In genomic region chr19:33339750-33340029, GRCh38 we compare ENCODE assay signal across 13 cellular contexts. TPM values are rescaled to one million over a fixed set of nuclear protein-coding genes. Genes with fewer than 3 reads are reported as not detected.
DNase-seq lines count a peak whose midpoint lies in the region; ATAC-seq and TF ChIP-seq lines count a peak whose summit lies in the region.
"Had no signal": no experiment of that assay in that cellular context is flagged by ENCODE, and none has a peak within 500 bp of the region (broad histone marks: within the 10 kb centered on the region; RNA-seq: fewer than 3 reads in every experiment).

No MANE protein-coding gene starts in this region.

- DNase-seq in Daoy (ENCODE audit: low read depth) (peak; percentile 11), PC-9 (no peak), epithelial cell of prostate (ENCODE audit: low read depth, low spot score) (no peak), left colon (no peak), GM03348 (ENCODE audit: low spot score) (no peak), SHP77 (lab: John Stamatoyannopoulos, UW) (no peak)
- DNase-seq in activated naive CD4-positive, alpha-beta T cell (lab: John Stamatoyannopoulos, UW): no peak
- DNase-seq: C1 segment of cervical spinal cord; CD4-positive, alpha-beta memory T cell; DMS79; EL; HCEC 1CT had no signal

- POLR2A ChIA-PET in PC-9 (lab: Charles Lee; ENCODE audit: unreplicated experiment): interaction anchor here (0.5 kb wide), 1 partner anchor 18 kb away, joined by 4 read pairs; no protein-coding TSS in a partner anchor

- no peak overlapping the region for H3K4me3 ChIP-seq in PC-9

- peaks cover 22% of the 10 kb centered on the region for H3K27me3 ChIP-seq in PC-9 (ENCODE audit: insufficient read depth, low read depth)

- no peaks in the 10 kb centered on the region for H4K20me1 ChIP-seq in PC-9 (ENCODE audit: insufficient read depth)

- H3K4me2 ChIP-seq in PC-9: 0 out of 2 replicates have a peak overlapping the region, but pooled peaks have one; percentile 14

- intact Hi-C loops in PC-9 (cut with micrococcal nuclease; ENCODE audit: unreplicated experiment): loop anchor here (1.0 kb wide), 1 partner anchor 28 kb away; no protein-coding TSS in a partner anchor
- intact Hi-C loops in left colon (cut with DNase I, micrococcal nuclease): no loop called here

- H3K27ac ChIP-seq in PC-9 (peak overlapping the region; percentile 36; the same call in 1 of the 2 replicates), epithelial cell of prostate (peak overlapping the region; percentile 42)

- BruUV-seq in PC-9 (replicated peaks; lab: Mats Ljungman, UMichigan): no TSS peak

- no peaks in the 10 kb centered on the region for H3K79me2 ChIP-seq in PC-9 (ENCODE audit: low read depth)

- peaks cover 19% of the 10 kb centered on the region for H3F3A ChIP-seq in PC-9 (ENCODE audit: insufficient read depth, low read depth)

- no peak overlapping the region for H2AFZ ChIP-seq in PC-9

- no peaks in the 10 kb centered on the region for H3K9me3 ChIP-seq in PC-9 (ENCODE audit: insufficient read depth, low read depth)

- TF ChIP-seq CTCF in PC-9 (conservative IDR thresholded peaks at IDR 0.05): no peak

- CTCF ChIA-PET in PC-9 (lab: Charles Lee): no interaction called here

- ATAC-seq in left colon (peak; percentile 74), GM21825 (IDR thresholded peaks at IDR 0.05; ENCODE audit: unreplicated experiment) (no peak)

- peaks cover 8% of the 10 kb centered on the region for H3K4me1 ChIP-seq in PC-9 (replicated peaks; ENCODE audit: insufficient read depth)

- H3K9me2 ChIP-seq in PC-9 (ENCODE audit: insufficient read depth): no peaks in the 10 kb centered on the region

- H3K36me3 ChIP-seq in PC-9 (ENCODE audit: low read depth): no peaks in the 10 kb centered on the region

RNA-seq across cellular contexts. Expression of gene CEBPG, which starts 33.8 kb away (rescaled TPM):
- total RNA-seq in Daoy (2014; rRNA removed; shearing (Covaris generic)): 35.4 and 40.0 TPM in 2 replicates
- 31.0 and 33.4 TPM in 2 replicates for total RNA-seq in PC-9 (2021)
- 10 to 100 TPM; 70.1 to 73.2 TPM for total RNA-seq in left colon

RNA-seq across cellular contexts. Expression of gene CEBPA, which starts 37.4 kb away (rescaled TPM):
- total RNA-seq in Daoy (2014; rRNA removed; shearing (Covaris generic)): 0.80 and 4.5 TPM in 2 replicates
- 8.9 and 9.2 TPM in 2 replicates for total RNA-seq in PC-9 (2021)
- 10 to 100 TPM; 70.6 to 73.5 TPM for total RNA-seq in left colon
